ENCODE assay signal across 8 cellular contexts in the genomic region with DNA sequence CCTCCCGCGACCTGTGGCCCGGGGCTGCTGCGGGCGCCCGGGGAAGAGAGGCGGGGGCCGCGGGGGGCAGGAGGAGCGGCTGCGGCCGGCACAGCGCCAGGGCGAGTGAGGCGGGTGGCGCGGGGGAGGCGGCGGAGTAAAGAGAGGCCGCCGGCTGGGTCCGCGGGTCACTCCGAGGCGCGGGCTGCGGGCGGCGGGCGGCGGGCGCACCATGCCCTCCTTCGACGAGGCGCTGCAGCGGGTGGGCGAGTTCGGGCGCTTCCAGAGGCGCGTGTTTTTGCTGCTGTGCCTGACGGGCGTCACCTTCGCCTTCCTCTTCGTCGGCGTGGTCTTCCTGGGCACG. TPM values are rescaled to one million over a fixed set of nuclear protein-coding genes. Genes with fewer than 3 reads are reported as not detected.
A peak's percentile ranks its signal among the peaks of the same experiment; 100 is the strongest.
DNase-seq lines count a peak whose midpoint lies in the region; ATAC-seq and TF ChIP-seq lines count a peak whose summit lies in the region.

A gene with protein sequence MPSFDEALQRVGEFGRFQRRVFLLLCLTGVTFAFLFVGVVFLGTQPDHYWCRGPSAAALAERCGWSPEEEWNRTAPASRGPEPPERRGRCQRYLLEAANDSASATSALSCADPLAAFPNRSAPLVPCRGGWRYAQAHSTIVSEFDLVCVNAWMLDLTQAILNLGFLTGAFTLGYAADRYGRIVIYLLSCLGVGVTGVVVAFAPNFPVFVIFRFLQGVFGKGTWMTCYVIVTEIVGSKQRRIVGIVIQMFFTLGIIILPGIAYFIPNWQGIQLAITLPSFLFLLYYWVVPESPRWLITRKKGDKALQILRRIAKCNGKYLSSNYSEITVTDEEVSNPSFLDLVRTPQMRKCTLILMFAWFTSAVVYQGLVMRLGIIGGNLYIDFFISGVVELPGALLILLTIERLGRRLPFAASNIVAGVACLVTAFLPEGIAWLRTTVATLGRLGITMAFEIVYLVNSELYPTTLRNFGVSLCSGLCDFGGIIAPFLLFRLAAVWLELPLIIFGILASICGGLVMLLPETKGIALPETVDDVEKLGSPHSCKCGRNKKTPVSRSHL (plus strand): TSS at position 170 of the 343 bp plus-strand sequence. CDS start 42 bp downstream, at position 212.

- H3K4me3 ChIP-seq in ascending aorta (peak within 1 kb of the TSS; percentile 76 to 86), iPS DF 6.9 (ENCODE audit: low read length) (peak within 1 kb of the TSS; percentile 45; the same call in 1 of the 2 replicates), psoas muscle (peak within 1 kb of the TSS; percentile 85)

- peaks cover 4% of the 10 kb centered on the region for H3K4me1 Mint-ChIP-seq in activated naive CD4-positive, alpha-beta T cell treated with anti-CD3 and anti-CD28 coated beads for 36 hours (ENCODE audit: low read depth)

- peak within 1 kb of the TSS; percentile 64 for H3K9ac ChIP-seq in ES-I3 (ENCODE audit: low read depth, low read length)

- no peaks in the 10 kb centered on the region for H3K4me1 ChIP-seq in ES-I3 (ENCODE audit: insufficient read depth, low read length)
- peaks cover 0 to under 1% of the 10 kb centered on the region in 2 donors for H3K4me1 ChIP-seq in ascending aorta
- no peaks in the 10 kb centered on the region for H3K4me1 ChIP-seq in iPS DF 6.9 (ENCODE audit: control insufficient read depth, insufficient read depth, low read length)
- H3K4me1 ChIP-seq in psoas muscle: no peaks in the 10 kb centered on the region

- no peaks in the 10 kb centered on the region for H3K36me3 Mint-ChIP-seq in activated naive CD4-positive, alpha-beta T cell treated with anti-CD3 and anti-CD28 coated beads for 36 hours (ENCODE audit: low read depth)

- no peaks in the 10 kb centered on the region for H3K9me3 ChIP-seq in ES-I3 (ENCODE audit: control insufficient read depth, insufficient read depth, low read length)
- no peaks in the 10 kb centered on the region for H3K9me3 ChIP-seq in ascending aorta
- no peaks in the 10 kb centered on the region for H3K9me3 ChIP-seq in iPS DF 6.9 (ENCODE audit: control insufficient read depth, insufficient read depth, low read length)
- no peaks in the 10 kb centered on the region for H3K9me3 ChIP-seq in psoas muscle

- H3K36me3 ChIP-seq in ES-I3 (ENCODE audit: insufficient read depth, low read length): no peaks in the 10 kb centered on the region; the same call in 1 of the 2 replicates
- no peaks in the 10 kb centered on the region for H3K36me3 ChIP-seq in ascending aorta
- H3K36me3 ChIP-seq in iPS DF 6.9 (ENCODE audit: control insufficient read depth, insufficient read depth, low read length): no peaks in the 10 kb centered on the region
- no peaks in the 10 kb centered on the region for H3K36me3 ChIP-seq in psoas muscle (ENCODE audit: insufficient read depth in 1 of 2, low read depth in 1 of 2)

- H3K27me3 Mint-ChIP-seq in activated naive CD4-positive, alpha-beta T cell treated with anti-CD3 and anti-CD28 coated beads for 36 hours (ENCODE audit: low read depth): peaks cover 46% of the 10 kb centered on the region

- H3K9me3 Mint-ChIP-seq in activated naive CD4-positive, alpha-beta T cell treated with anti-CD3 and anti-CD28 coated beads for 36 hours: no peaks in the 10 kb centered on the region

- H3K27ac ChIP-seq in ascending aorta: peak within 1 kb of the TSS; percentile 91 to 96
- no peak within 1 kb of the TSS for H3K27ac ChIP-seq in iPS DF 6.9 (ENCODE audit: low read length)
- H3K27ac ChIP-seq in psoas muscle: peak within 1 kb of the TSS; percentile 76

- ATAC-seq in psoas muscle: peak; percentile 68 to 77 (median 68)
- ATAC-seq in HG03196 (IDR thresholded peaks at IDR 0.05; ENCODE audit: unreplicated experiment): no peak

- no peak for DNase-seq in ascending aorta (ENCODE audit: low spot score in 2 of 2)
- DNase-seq in iPS DF 6.9 (ENCODE audit: low read depth, low spot score): no peak
- DNase-seq in psoas muscle: peak; percentile 68 to 74
- no peak for DNase-seq in OCI-M2 (lab: John Stamatoyannopoulos, UW; ENCODE audit: unreplicated experiment)
- DNase-seq in EL: no peak
- no peak for DNase-seq in activated naive CD4-positive, alpha-beta T cell treated with anti-CD3 and anti-CD28 coated beads for 36 hours

- TF ChIP-seq CTCF in ascending aorta (IDR thresholded peaks at IDR 0.05) (no peak), psoas muscle (IDR thresholded peaks at IDR 0.05) (no peak)

- H3K27me3 ChIP-seq in ascending aorta: no peaks in the 10 kb centered on the region
- H3K27me3 ChIP-seq in iPS DF 6.9 (ENCODE audit: control insufficient read depth, insufficient read depth, low read length): peaks cover 18% of the 10 kb centered on the region
- H3K27me3 ChIP-seq in psoas muscle (ENCODE audit: insufficient read depth in 3 of 3, low read length in 2 of 3): peaks cover 0 to 27% (median 0%) of the 10 kb centered on the region in 3 donors

- no peak within 1 kb of the TSS for H3K27ac Mint-ChIP-seq in activated naive CD4-positive, alpha-beta T cell treated with anti-CD3 and anti-CD28 coated beads for 36 hours

- intact Hi-C loops in ascending aorta (cut with DNase I): loop anchor here (2.0 to 5.0 kb wide), 5 partner anchors 19 to 209 kb away; no protein-coding TSS in a partner anchor
- intact Hi-C loops in psoas muscle (cut with DNase I): loop anchor here in 1 of 2 donors (5.0 kb wide), 1 partner anchor 71 kb away; no protein-coding TSS in a partner anchor
- intact Hi-C loops in activated naive CD4-positive, alpha-beta T cell treated with anti-CD3 and anti-CD28 coated beads for 36 hours (cut with micrococcal nuclease): no loop called here

- no peak within 1 kb of the TSS for H3K4me3 Mint-ChIP-seq in activated naive CD4-positive, alpha-beta T cell treated with anti-CD3 and anti-CD28 coated beads for 36 hours

- WGBS in iPS DF 6.9 (ENCODE audit: insufficient coverage, insufficient read length): no CpG with 5 or more reads among the region's 48 CpGs
- 0 to 1% (median 1%) methylated on average over 19 to 48 of the region's 48 CpGs for WGBS in psoas muscle, 3 donors

- CTCF ChIA-PET in activated naive CD4-positive, alpha-beta T cell treated with anti-CD3 and anti-CD28 coated beads for 36 hours (lab: Charles Lee): no interaction called here

RNA-seq across cellular contexts. Expression of the gene that starts here (rescaled TPM):
- total RNA-seq in ascending aorta (29.6 TPM), psoas muscle (10 to 100 TPM; 45.4 to 91.9 (median 54.8) TPM)
- polyA plus RNA-seq in psoas muscle: 100 to 1,000 TPM in 1 of 3 donors, 10 to 100 TPM in 2; 43.7 to 121 (median 45.6) TPM
- total RNA-seq in activated naive CD4-positive, alpha-beta T cell treated with anti-CD3 and anti-CD28 coated beads for 36 hours: not detected

Comparison
In these comparisons a context has a peak if more than half of its experiments do, and no peak if none do; other contexts are left out.
1. RNA of the gene that starts here (total RNA-seq): 45.4 to 91.9 TPM in psoas muscle and 29.6 TPM in ascending aorta (single experiment); not detected in activated naive CD4-positive, alpha-beta T cell treated with anti-CD3 and anti-CD28 coated beads for 36 hours; every median in the first group is over 10 times any median in the second.
2. DNase-seq: peak in psoas muscle (2 of 2); none in ascending aorta (0 of 2), iPS DF 6.9 (single experiment), OCI-M2 (single experiment), EL (single experiment) and activated naive CD4-positive, alpha-beta T cell treated with anti-CD3 and anti-CD28 coated beads for 36 hours (single experiment).
3. Peak in every context shown above with its lines, with median percentiles within 50 percentile points of each other: H3K4me3 ChIP-seq.